Comparison of ENCODE assay signal across 1 cellular context in the genomic region with DNA sequence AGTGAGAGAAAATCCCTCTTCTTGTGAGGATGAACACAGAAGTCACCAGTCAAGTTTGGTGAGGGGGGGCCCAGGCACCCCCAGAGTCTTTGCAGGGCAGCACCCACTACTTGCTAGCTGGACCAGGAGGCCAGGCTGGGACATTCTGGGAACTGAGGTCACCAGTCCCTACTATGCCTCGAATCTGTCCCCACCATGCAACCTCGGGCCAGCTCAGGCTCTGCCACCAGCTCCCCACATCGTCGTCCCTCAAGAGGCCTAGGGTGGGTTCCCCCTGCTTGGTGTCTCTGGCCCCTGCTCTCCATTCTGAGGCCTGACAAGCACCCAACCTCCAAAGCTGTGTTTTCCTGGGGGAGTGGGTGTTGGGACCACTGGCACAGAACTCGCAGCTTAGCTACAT.
TF ChIP-seq lines count a peak whose summit lies in the region.

No MANE protein-coding gene starts in this region.

TF ChIP-seq in GM23338, 12 proteins besides CTCF, POLR2A, EP300 and RAD21 (continued from another document):
- TF ChIP-seq, protein P1, sequence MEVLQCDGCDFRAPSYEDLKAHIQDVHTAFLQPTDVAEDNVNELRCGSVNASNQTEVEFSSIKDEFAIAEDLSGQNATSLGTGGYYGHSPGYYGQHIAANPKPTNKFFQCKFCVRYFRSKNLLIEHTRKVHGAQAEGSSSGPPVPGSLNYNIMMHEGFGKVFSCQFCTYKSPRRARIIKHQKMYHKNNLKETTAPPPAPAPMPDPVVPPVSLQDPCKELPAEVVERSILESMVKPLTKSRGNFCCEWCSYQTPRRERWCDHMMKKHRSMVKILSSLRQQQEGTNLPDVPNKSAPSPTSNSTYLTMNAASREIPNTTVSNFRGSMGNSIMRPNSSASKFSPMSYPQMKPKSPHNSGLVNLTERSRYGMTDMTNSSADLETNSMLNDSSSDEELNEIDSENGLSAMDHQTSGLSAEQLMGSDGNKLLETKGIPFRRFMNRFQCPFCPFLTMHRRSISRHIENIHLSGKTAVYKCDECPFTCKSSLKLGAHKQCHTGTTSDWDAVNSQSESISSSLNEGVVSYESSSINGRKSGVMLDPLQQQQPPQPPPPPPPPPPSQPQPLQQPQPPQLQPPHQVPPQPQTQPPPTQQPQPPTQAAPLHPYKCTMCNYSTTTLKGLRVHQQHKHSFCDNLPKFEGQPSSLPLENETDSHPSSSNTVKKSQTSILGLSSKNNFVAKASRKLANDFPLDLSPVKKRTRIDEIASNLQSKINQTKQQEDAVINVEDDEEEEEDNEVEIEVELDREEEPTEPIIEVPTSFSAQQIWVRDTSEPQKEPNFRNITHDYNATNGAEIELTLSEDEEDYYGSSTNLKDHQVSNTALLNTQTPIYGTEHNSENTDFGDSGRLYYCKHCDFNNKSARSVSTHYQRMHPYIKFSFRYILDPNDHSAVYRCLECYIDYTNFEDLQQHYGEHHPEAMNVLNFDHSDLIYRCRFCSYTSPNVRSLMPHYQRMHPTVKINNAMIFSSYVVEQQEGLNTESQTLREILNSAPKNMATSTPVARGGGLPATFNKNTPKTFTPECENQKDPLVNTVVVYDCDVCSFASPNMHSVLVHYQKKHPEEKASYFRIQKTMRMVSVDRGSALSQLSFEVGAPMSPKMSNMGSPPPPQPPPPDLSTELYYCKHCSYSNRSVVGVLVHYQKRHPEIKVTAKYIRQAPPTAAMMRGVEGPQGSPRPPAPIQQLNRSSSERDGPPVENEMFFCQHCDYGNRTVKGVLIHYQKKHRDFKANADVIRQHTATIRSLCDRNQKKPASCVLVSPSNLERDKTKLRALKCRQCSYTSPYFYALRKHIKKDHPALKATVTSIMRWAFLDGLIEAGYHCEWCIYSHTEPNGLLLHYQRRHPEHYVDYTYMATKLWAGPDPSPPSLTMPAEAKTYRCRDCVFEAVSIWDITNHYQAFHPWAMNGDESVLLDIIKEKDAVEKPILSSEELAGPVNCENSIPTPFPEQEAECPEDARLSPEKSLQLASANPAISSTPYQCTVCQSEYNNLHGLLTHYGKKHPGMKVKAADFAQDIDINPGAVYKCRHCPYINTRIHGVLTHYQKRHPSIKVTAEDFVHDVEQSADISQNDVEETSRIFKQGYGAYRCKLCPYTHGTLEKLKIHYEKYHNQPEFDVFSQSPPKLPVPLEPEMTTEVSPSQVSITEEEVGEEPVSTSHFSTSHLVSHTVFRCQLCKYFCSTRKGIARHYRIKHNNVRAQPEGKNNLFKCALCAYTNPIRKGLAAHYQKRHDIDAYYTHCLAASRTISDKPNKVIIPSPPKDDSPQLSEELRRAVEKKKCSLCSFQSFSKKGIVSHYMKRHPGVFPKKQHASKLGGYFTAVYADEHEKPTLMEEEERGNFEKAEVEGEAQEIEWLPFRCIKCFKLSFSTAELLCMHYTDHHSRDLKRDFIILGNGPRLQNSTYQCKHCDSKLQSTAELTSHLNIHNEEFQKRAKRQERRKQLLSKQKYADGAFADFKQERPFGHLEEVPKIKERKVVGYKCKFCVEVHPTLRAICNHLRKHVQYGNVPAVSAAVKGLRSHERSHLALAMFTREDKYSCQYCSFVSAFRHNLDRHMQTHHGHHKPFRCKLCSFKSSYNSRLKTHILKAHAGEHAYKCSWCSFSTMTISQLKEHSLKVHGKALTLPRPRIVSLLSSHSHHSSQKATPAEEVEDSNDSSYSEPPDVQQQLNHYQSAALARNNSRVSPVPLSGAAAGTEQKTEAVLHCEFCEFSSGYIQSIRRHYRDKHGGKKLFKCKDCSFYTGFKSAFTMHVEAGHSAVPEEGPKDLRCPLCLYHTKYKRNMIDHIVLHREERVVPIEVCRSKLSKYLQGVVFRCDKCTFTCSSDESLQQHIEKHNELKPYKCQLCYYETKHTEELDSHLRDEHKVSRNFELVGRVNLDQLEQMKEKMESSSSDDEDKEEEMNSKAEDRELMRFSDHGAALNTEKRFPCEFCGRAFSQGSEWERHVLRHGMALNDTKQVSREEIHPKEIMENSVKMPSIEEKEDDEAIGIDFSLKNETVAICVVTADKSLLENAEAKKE (CRISPR knock-in tag; IDR thresholded peaks at IDR 0.05), result no peak
- no peak for TF ChIP-seq ZNF114 (CRISPR knock-in tag; IDR thresholded peaks at IDR 0.05)
- TF ChIP-seq POLR2AphosphoS5 (IDR thresholded peaks at IDR 0.05; ENCODE audit: low read depth), result no peak
- TF ChIP-seq, protein P2, sequence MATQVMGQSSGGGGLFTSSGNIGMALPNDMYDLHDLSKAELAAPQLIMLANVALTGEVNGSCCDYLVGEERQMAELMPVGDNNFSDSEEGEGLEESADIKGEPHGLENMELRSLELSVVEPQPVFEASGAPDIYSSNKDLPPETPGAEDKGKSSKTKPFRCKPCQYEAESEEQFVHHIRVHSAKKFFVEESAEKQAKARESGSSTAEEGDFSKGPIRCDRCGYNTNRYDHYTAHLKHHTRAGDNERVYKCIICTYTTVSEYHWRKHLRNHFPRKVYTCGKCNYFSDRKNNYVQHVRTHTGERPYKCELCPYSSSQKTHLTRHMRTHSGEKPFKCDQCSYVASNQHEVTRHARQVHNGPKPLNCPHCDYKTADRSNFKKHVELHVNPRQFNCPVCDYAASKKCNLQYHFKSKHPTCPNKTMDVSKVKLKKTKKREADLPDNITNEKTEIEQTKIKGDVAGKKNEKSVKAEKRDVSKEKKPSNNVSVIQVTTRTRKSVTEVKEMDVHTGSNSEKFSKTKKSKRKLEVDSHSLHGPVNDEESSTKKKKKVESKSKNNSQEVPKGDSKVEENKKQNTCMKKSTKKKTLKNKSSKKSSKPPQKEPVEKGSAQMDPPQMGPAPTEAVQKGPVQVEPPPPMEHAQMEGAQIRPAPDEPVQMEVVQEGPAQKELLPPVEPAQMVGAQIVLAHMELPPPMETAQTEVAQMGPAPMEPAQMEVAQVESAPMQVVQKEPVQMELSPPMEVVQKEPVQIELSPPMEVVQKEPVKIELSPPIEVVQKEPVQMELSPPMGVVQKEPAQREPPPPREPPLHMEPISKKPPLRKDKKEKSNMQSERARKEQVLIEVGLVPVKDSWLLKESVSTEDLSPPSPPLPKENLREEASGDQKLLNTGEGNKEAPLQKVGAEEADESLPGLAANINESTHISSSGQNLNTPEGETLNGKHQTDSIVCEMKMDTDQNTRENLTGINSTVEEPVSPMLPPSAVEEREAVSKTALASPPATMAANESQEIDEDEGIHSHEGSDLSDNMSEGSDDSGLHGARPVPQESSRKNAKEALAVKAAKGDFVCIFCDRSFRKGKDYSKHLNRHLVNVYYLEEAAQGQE (IDR thresholded peaks at IDR 0.05; ENCODE audit: unreplicated experiment), result no peak
- TF ChIP-seq, protein P3, sequence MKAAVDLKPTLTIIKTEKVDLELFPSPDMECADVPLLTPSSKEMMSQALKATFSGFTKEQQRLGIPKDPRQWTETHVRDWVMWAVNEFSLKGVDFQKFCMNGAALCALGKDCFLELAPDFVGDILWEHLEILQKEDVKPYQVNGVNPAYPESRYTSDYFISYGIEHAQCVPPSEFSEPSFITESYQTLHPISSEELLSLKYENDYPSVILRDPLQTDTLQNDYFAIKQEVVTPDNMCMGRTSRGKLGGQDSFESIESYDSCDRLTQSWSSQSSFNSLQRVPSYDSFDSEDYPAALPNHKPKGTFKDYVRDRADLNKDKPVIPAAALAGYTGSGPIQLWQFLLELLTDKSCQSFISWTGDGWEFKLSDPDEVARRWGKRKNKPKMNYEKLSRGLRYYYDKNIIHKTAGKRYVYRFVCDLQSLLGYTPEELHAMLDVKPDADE (IDR thresholded peaks at IDR 0.05), result no peak
- TF ChIP-seq NANOG (IDR thresholded peaks at IDR 0.05; ENCODE audit: borderline replicate concordance), result no peak
- TF ChIP-seq EZH2 (IDR thresholded peaks at IDR 0.05; ENCODE audit: low read depth, unreplicated experiment), result no peak
- TF ChIP-seq EZH2phosphoT487 (IDR thresholded peaks at IDR 0.05; ENCODE audit: unreplicated experiment), result no peak
- TF ChIP-seq STAT1 (IDR thresholded peaks at IDR 0.05; ENCODE audit: unreplicated experiment), result no peak
